In the genomic region with DNA sequence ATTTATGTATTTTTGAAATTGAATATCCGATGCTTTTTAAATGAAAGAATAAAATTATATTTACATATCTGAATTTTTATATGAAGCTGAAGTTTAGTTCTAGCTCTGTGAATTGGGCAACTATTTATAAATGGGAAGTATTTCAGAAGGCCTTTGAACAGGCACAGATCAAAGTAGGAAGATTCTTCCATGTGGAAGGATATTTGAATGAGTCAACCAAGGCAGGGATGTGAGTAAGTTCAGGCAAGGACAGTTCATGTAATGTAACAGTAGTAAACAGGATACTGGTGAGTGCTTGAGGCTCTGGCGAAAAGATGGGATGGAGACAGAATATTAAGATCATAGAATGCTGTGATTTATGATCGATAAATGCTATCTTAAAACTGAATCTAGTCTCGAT, we compare ENCODE assay signal across 19 cellular contexts.
A peak's percentile ranks its signal among the peaks of the same experiment; 100 is the strongest.
DNase-seq lines count a peak whose midpoint lies in the region; ATAC-seq and TF ChIP-seq lines count a peak whose summit lies in the region.
"Had no signal": no experiment of that assay in that cellular context is flagged by ENCODE, and none has a peak within 500 bp of the region (broad histone marks: within the 10 kb centered on the region; RNA-seq: fewer than 3 reads in every experiment).

No MANE protein-coding gene starts in this region.

- no peak for ATAC-seq in HG02852 (IDR thresholded peaks at IDR 0.05; ENCODE audit: unreplicated experiment)
- ATAC-seq in HG02759 (IDR thresholded peaks at IDR 0.05; ENCODE audit: unreplicated experiment), result no peak
- ATAC-seq in GM19452 (IDR thresholded peaks at IDR 0.05; ENCODE audit: unreplicated experiment), result no peak
- ATAC-seq: activated CD4-positive, CD25-positive, alpha-beta regulatory T cell treated with anti-CD3 and anti-CD28 coated beads, Interleukin-2, amount 50 U/mL, for 24 hours; HCT116; psoas muscle had no signal

- no peak overlapping the region for H3K4me3 ChIP-seq in fibroblast of mammary gland (ENCODE audit: control insufficient read depth, low read depth, low read length)
- H3K4me3 ChIP-seq: psoas muscle, transverse colon had no signal

- DNase-seq in HCEC 1CT (peak; percentile 90), SW480 (ENCODE audit: low spot score) (peak; percentile 16), fibroblast of mammary gland (ENCODE audit: low read depth) (peak; percentile 81), NCI-H446 (lab: John Stamatoyannopoulos, UW) (no peak)
- DNase-seq: activated gamma-delta T cell, aorta, cortex of kidney, DMS53, erythroblast, NCI-H1930, NCI-H510A treated with DMSO at 0.1 percent for 48 hours, nephron progenitor cell, psoas muscle, transverse colon had no signal

- no peak for TF ChIP-seq CTCF in fibroblast of mammary gland (conservative IDR thresholded peaks at IDR 0.05; ENCODE audit: control insufficient read depth, insufficient read depth, low read depth, low read length)

Comparison
In these comparisons a context has a peak if more than half of its experiments do, and no peak if none do; other contexts are left out.
1. DNase-seq: peak in HCEC 1CT (single experiment), SW480 (single experiment) and fibroblast of mammary gland (single experiment); none in NCI-H446 (0 of 2).